ENCODE assay signal across 15 cellular contexts in the genomic region with DNA sequence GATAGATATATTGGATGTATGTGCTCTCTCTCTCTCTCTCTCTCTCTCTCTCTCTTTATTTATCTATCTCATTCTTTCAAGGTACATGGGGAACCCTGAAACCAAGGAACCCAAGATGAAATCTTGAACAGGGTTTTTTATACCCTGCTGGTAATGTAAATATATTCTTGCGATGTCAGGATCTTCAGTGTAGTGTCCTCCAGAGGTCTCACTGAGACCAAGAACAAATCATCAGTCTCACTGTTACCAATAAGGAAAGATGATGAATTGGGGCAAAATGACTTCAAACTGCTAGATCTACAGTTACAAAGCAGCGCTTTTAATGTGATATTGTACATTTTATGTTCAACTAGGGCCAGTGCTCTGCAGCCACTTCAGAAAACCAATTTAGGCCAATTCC.
"Had no signal": no experiment of that assay in that cellular context is flagged by ENCODE, and none has a peak within 500 bp of the region (broad histone marks: within the 10 kb centered on the region; RNA-seq: fewer than 3 reads in every experiment).

No MANE protein-coding gene starts in this region.

- H3K4me1 ChIP-seq: breast epithelium, neural progenitor cell, thyroid gland, uterus had no signal

- H3K27ac Mint-ChIP-seq: activated CD4-positive, alpha-beta memory T cell treated with anti-CD3 and anti-CD28 coated beads, Interleukin-2, amount 10 ng/mL, durations not matched to agents 7 days and 5 days; activated naive CD8-positive, alpha-beta T cell treated with anti-CD3 and anti-CD28 coated beads for 36 hours; activated T-cell treated with anti-CD3 and anti-CD28 coated beads, Interleukin-2, amount 50 U/mL, for 72 hours; mesothelial cell of epicardium; neural progenitor cell had no signal

- H3K9ac ChIP-seq: neural progenitor cell had no signal

- H3K27me3 ChIP-seq: breast epithelium, neural progenitor cell, thyroid gland, uterus had no signal

- H3K27me3 Mint-ChIP-seq: activated CD4-positive, alpha-beta memory T cell treated with anti-CD3 and anti-CD28 coated beads, Interleukin-2, amount 10 ng/mL, durations not matched to agents 7 days and 5 days; activated naive CD8-positive, alpha-beta T cell treated with anti-CD3 and anti-CD28 coated beads for 36 hours had no signal

- H3K9me3 Mint-ChIP-seq: activated CD4-positive, alpha-beta memory T cell treated with anti-CD3 and anti-CD28 coated beads, Interleukin-2, amount 10 ng/mL, durations not matched to agents 7 days and 5 days; activated naive CD8-positive, alpha-beta T cell treated with anti-CD3 and anti-CD28 coated beads for 36 hours; activated T-cell treated with anti-CD3 and anti-CD28 coated beads, Interleukin-2, amount 50 U/mL, for 72 hours; mesothelial cell of epicardium; neural progenitor cell had no signal

- ATAC-seq: activated T-cell treated with anti-CD3 and anti-CD28 coated beads, Interleukin-2, amount 50 U/mL, for 72 hours had no signal

- H3K4me2 ChIP-seq: neural progenitor cell had no signal

- H2AFZ ChIP-seq: neural progenitor cell had no signal

- H3K9me3 ChIP-seq: breast epithelium, thyroid gland, uterus had no signal

- H3K4me3 Mint-ChIP-seq: activated CD4-positive, alpha-beta memory T cell treated with anti-CD3 and anti-CD28 coated beads, Interleukin-2, amount 10 ng/mL, durations not matched to agents 7 days and 5 days; activated naive CD8-positive, alpha-beta T cell treated with anti-CD3 and anti-CD28 coated beads for 36 hours; activated T-cell treated with anti-CD3 and anti-CD28 coated beads, Interleukin-2, amount 50 U/mL, for 72 hours; mesothelial cell of epicardium; neural progenitor cell had no signal

- H3K4me1 Mint-ChIP-seq: activated CD4-positive, alpha-beta memory T cell treated with anti-CD3 and anti-CD28 coated beads, Interleukin-2, amount 10 ng/mL, durations not matched to agents 7 days and 5 days; activated naive CD8-positive, alpha-beta T cell treated with anti-CD3 and anti-CD28 coated beads for 36 hours; mesothelial cell of epicardium; neural progenitor cell had no signal

- H3K27ac ChIP-seq: breast epithelium, neural progenitor cell, thyroid gland, uterus had no signal

- H3K4me3 ChIP-seq: breast epithelium, neural progenitor cell, thyroid gland, uterus had no signal

- DNase-seq: activated CD4-positive, alpha-beta memory T cell treated with anti-CD3 and anti-CD28 coated beads, Interleukin-2, amount 10 ng/mL, durations not matched to agents 7 days and 5 days; activated CD8-positive, alpha-beta memory T cell treated with anti-CD3 and anti-CD28 coated beads, Interleukin-2, amount 50 U/mL, for 4 hours; activated gamma-delta T cell treated with Interleukin-2 at 50 U/mL for 16 hours; activated naive CD8-positive, alpha-beta T cell treated with anti-CD3 and anti-CD28 coated beads for 36 hours; activated T-cell treated with anti-CD3 and anti-CD28 coated beads, Interleukin-2, amount 50 U/mL, for 72 hours; anterior cingulate cortex; hippocampal formation; kidney glomerular epithelial cell; posterior cingulate gyrus; small intestine; thyroid gland; uterus had no signal

- H3K36me3 Mint-ChIP-seq: activated naive CD8-positive, alpha-beta T cell treated with anti-CD3 and anti-CD28 coated beads for 36 hours; mesothelial cell of epicardium; neural progenitor cell had no signal

- H3K36me3 ChIP-seq: breast epithelium, neural progenitor cell, thyroid gland, uterus had no signal
